In genomic region chr6:135936606-135937005, GRCh38 we compare ENCODE assay signal across 7 cellular contexts.
DNase-seq lines count a peak whose midpoint lies in the region; ATAC-seq and TF ChIP-seq lines count a peak whose summit lies in the region.

No MANE protein-coding gene starts in this region.

- no peaks in the 10 kb centered on the region for H3K27me3 ChIP-seq in GM23248 (replicated peaks; ENCODE audit: insufficient read depth)
- no peaks in the 10 kb centered on the region for H3K27me3 ChIP-seq in RWPE2 (ENCODE audit: insufficient read depth, poor library complexity, severe bottlenecking)

- peak overlapping the region; percentile 98 for H3K27ac ChIP-seq in GM23248
- peak overlapping the region; percentile 98 for H3K27ac ChIP-seq in RWPE2 (ENCODE audit: poor library complexity, severe bottlenecking)
- peak overlapping the region; percentile 1 for H3K27ac ChIP-seq in substantia nigra (ENCODE audit: low read depth, low read length, poor library complexity, severe bottlenecking)

- H3K9me3 ChIP-seq in GM23248 (ENCODE audit: low read depth) (no peaks in the 10 kb centered on the region), RWPE2 (ENCODE audit: severe bottlenecking) (no peaks in the 10 kb centered on the region)

- DNase-seq in GM23248, result peak; percentile 97
- peak; percentile 68 for DNase-seq in RWPE2 (ENCODE audit: low spot score)
- DNase-seq in fibroblast of the aortic adventitia (ENCODE audit: low read depth), result peak; percentile 97
- DNase-seq in substantia nigra (lab: John Stamatoyannopoulos, UW), result no peak
- DNase-seq in hypothalamus (lab: John Stamatoyannopoulos, UW), result no peak

- H3K36me3 ChIP-seq in GM23248 (ENCODE audit: low read depth) (no peaks in the 10 kb centered on the region), RWPE2 (ENCODE audit: low read depth) (no peaks in the 10 kb centered on the region)

- peak overlapping the region; percentile 79 for H3K9ac ChIP-seq in GM23248

- no peaks in the 10 kb centered on the region; the same call in 1 of the 2 replicates for H3K79me2 ChIP-seq in GM23248 (ENCODE audit: insufficient read depth)

- H3K4me1 ChIP-seq in GM23248 (ENCODE audit: insufficient read depth) (peaks cover 31% of the 10 kb centered on the region), RWPE2 (ENCODE audit: insufficient read depth, poor library complexity, severe bottlenecking) (peaks cover 33% of the 10 kb centered on the region)

- no peaks in the 10 kb centered on the region for H3K9me2 ChIP-seq in GM23248 (ENCODE audit: insufficient read depth)

- peaks cover 25% of the 10 kb centered on the region for H3F3A ChIP-seq in GM23248 (ENCODE audit: insufficient read depth)

- no peaks in the 10 kb centered on the region for H4K20me1 ChIP-seq in GM23248 (ENCODE audit: insufficient read depth)

- H3K4me3 ChIP-seq in GM23248 (peak overlapping the region; percentile 25; the same call in 1 of the 2 replicates), RWPE2 (ENCODE audit: severe bottlenecking) (no peak overlapping the region), fibroblast of the aortic adventitia (ENCODE audit: low read depth, low read length) (no peak overlapping the region)

- TF ChIP-seq CTCF in RWPE2 (IDR thresholded peaks at IDR 0.05; ENCODE audit: poor library complexity, severe bottlenecking), result no peak
- TF ChIP-seq CTCF in fibroblast of the aortic adventitia (IDR thresholded peaks at IDR 0.05; ENCODE audit: insufficient read depth, low read length), result no peak

- ATAC-seq in RWPE2 (ENCODE audit: low read depth) (peak; percentile 88), GM18502 (IDR thresholded peaks at IDR 0.05; ENCODE audit: poor library complexity, unreplicated experiment) (no peak), HG02973 (IDR thresholded peaks at IDR 0.05; ENCODE audit: unreplicated experiment) (no peak)

- in situ Hi-C loops in GM23248 (cut with MboI), result loop anchor here (25.0 kb wide), 1 partner anchor 399 kb away; no protein-coding TSS in a partner anchor

- H3K4me2 ChIP-seq in GM23248 (ENCODE audit: unreplicated experiment), result peak overlapping the region; percentile 61

- H2AFZ ChIP-seq in GM23248, result peak overlapping the region; percentile 88

- 0% methylated on average over 1 of the region's 1 CpG for WGBS in GM23248 (ENCODE audit: low coverage in 1 of 2, low lambda C conversion rate in 2 of 2, missing lambda C conversion rate in 2 of 2), 2 experiments

Comparison
In these comparisons a context has a peak if more than half of its experiments do, and no peak if none do; other contexts are left out.
1. DNase-seq: peak in GM23248 (single experiment), RWPE2 (single experiment) and fibroblast of the aortic adventitia (single experiment); none in substantia nigra (0 of 49) and hypothalamus (0 of 51).
2. H3K27ac ChIP-seq: peak in every context shown above with its lines; median percentile 98 in GM23248; 98 in RWPE2; 1 in substantia nigra.